ENCODE assay signal across 1 cellular context in the genomic region with DNA sequence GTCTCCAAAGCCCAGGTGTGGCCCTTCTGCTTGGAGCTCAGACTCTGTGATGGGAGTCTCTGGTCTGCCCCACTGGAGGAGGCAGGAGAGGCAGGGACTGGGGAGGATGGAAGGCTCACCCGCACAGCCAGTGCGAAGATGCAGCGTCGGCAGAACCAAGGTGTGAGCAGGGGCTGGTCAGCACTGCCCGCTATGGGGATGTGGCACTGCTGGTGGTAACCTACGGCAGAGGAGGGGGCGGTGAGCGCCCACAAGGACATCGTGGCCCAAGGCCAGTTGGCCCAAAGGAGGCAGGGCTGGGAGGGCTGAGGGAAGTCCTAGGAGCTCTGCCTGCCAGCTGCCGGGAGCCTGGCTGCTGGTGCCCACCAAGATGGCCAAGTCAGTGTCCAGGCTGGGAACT.
TF ChIP-seq lines count a peak whose summit lies in the region.

No MANE protein-coding gene starts in this region.

TF ChIP-seq in GM23338, 12 proteins besides CTCF, POLR2A, EP300 and RAD21 (continued from another document):
- TF ChIP-seq ZNF462 (CRISPR knock-in tag; IDR thresholded peaks at IDR 0.05), result no peak
